17 cellular contexts compared by ENCODE assay signal in the genomic region with DNA sequence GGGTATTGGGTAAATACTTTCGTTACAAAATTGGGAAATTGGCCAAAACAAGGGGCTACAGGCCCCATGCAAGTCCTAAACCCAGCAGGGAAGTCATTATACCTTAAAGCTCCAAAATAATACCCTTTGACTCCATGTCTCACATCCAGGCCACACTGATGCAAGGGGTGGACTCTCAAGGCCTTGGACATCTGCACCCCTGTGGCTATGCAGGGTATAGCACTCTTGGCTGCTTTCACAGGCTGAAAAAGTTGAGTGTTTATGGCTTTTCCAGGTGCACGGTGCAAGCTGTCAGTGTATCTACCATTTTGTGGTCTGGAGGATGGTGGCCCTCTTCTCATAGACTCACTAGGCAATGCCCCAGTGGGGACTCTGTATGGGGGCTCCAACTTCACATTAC.
DNase-seq lines count a peak whose midpoint lies in the region; ATAC-seq and TF ChIP-seq lines count a peak whose summit lies in the region.
"Had no signal": no experiment of that assay in that cellular context is flagged by ENCODE, and none has a peak within 500 bp of the region (broad histone marks: within the 10 kb centered on the region; RNA-seq: fewer than 3 reads in every experiment).

No MANE protein-coding gene starts in this region.

- no peaks in the 10 kb centered on the region for H3K36me3 Mint-ChIP-seq in activated CD8-positive, alpha-beta T cell treated with anti-CD3 and anti-CD28 coated beads for 36 hours (ENCODE audit: low read depth)
- H3K36me3 Mint-ChIP-seq in activated CD8-positive, alpha-beta T cell treated with anti-CD3 and anti-CD28 coated beads, Interleukin-2, amount 10 ng/mL, durations not matched to agents 7 days and 5 days (ENCODE audit: low read depth) = no peaks in the 10 kb centered on the region
- no peaks in the 10 kb centered on the region for H3K36me3 Mint-ChIP-seq in HFFc6 (ENCODE audit: low read depth)
- H3K36me3 Mint-ChIP-seq in stimulated activated effector memory CD8-positive, alpha-beta T cell treated with anti-CD3 and anti-CD28 coated beads, Interleukin-12 subunit alpha, Interleukin-12 subunit beta, amount 100 ng/mL, for 72 hours = no peaks in the 10 kb centered on the region
- H3K36me3 Mint-ChIP-seq: activated naive CD4-positive, alpha-beta T cell treated with anti-CD3 and anti-CD28 coated beads, Interleukin-2, amount 50 U/mL, for 72 hours; natural killer cell had no signal

- no peak for ATAC-seq in activated CD8-positive, alpha-beta T cell treated with anti-CD3 and anti-CD28 coated beads for 36 hours
- ATAC-seq in activated CD8-positive, alpha-beta T cell treated with anti-CD3 and anti-CD28 coated beads, Interleukin-2, amount 10 ng/mL, durations not matched to agents 7 days and 5 days = no peak
- ATAC-seq in stimulated activated effector memory CD8-positive, alpha-beta T cell treated with anti-CD3 and anti-CD28 coated beads, Interleukin-12 subunit alpha, Interleukin-12 subunit beta, amount 100 ng/mL, for 72 hours = peak; percentile 31
- ATAC-seq in aorta (ENCODE audit: low FRiP score) = no peak
- ATAC-seq: activated naive CD4-positive, alpha-beta T cell treated with anti-CD3 and anti-CD28 coated beads, Interleukin-2, amount 50 U/mL, for 72 hours; natural killer cell; upper lobe of right lung had no signal

- H3K9me3 ChIP-seq in aorta (ENCODE audit: control insufficient read depth, low read length) = no peaks in the 10 kb centered on the region
- H3K9me3 ChIP-seq: sigmoid colon, upper lobe of right lung had no signal

- no peak for TF ChIP-seq CTCF in activated CD8-positive, alpha-beta T cell treated with anti-CD3 and anti-CD28 coated beads for 36 hours (IDR thresholded peaks at IDR 0.05)
- TF ChIP-seq CTCF in HFFc6 (IDR thresholded peaks at IDR 0.05) (peak; percentile 18; the same call in 1 of the 2 replicates), WI38 (IDR thresholded peaks at IDR 0.05; ENCODE audit: low read depth, low read length) (peak; percentile 18; the same call in 1 of the 2 replicates)

- no peaks in the 10 kb centered on the region for H3K4me1 ChIP-seq in aorta (ENCODE audit: control insufficient read depth in 1 of 2, insufficient read depth in 2 of 2, low read length in 2 of 2)
- H3K4me1 ChIP-seq: sigmoid colon, upper lobe of right lung had no signal

- H3K27me3 Mint-ChIP-seq in activated CD8-positive, alpha-beta T cell treated with anti-CD3 and anti-CD28 coated beads for 36 hours = no peaks in the 10 kb centered on the region
- H3K27me3 Mint-ChIP-seq in activated CD8-positive, alpha-beta T cell treated with anti-CD3 and anti-CD28 coated beads, Interleukin-2, amount 10 ng/mL, durations not matched to agents 7 days and 5 days (ENCODE audit: low read depth) = no peaks in the 10 kb centered on the region
- H3K27me3 Mint-ChIP-seq in HFFc6 (ENCODE audit: insufficient read depth) = no peaks in the 10 kb centered on the region

- H3K27ac Mint-ChIP-seq in activated CD8-positive, alpha-beta T cell treated with anti-CD3 and anti-CD28 coated beads for 36 hours = no peak overlapping the region
- H3K27ac Mint-ChIP-seq in activated CD8-positive, alpha-beta T cell treated with anti-CD3 and anti-CD28 coated beads, Interleukin-2, amount 10 ng/mL, durations not matched to agents 7 days and 5 days = no peak overlapping the region
- no peak overlapping the region for H3K27ac Mint-ChIP-seq in HFFc6
- no peak overlapping the region for H3K27ac Mint-ChIP-seq in stimulated activated effector memory CD8-positive, alpha-beta T cell treated with anti-CD3 and anti-CD28 coated beads, Interleukin-12 subunit alpha, Interleukin-12 subunit beta, amount 100 ng/mL, for 72 hours
- H3K27ac Mint-ChIP-seq: activated naive CD4-positive, alpha-beta T cell treated with anti-CD3 and anti-CD28 coated beads, Interleukin-2, amount 50 U/mL, for 72 hours; natural killer cell had no signal

- no peak overlapping the region for H3K4me3 ChIP-seq in WI38 (ENCODE audit: low read depth, low read length)
- no peak overlapping the region for H3K4me3 ChIP-seq in aorta (ENCODE audit: low read length in 2 of 2)
- H3K4me3 ChIP-seq: sigmoid colon, upper lobe of right lung had no signal

- no peak overlapping the region for H3K4me3 Mint-ChIP-seq in activated CD8-positive, alpha-beta T cell treated with anti-CD3 and anti-CD28 coated beads for 36 hours
- H3K4me3 Mint-ChIP-seq in activated CD8-positive, alpha-beta T cell treated with anti-CD3 and anti-CD28 coated beads, Interleukin-2, amount 10 ng/mL, durations not matched to agents 7 days and 5 days = no peak overlapping the region
- H3K4me3 Mint-ChIP-seq in HFFc6 = no peak overlapping the region
- H3K4me3 Mint-ChIP-seq in stimulated activated effector memory CD8-positive, alpha-beta T cell treated with anti-CD3 and anti-CD28 coated beads, Interleukin-12 subunit alpha, Interleukin-12 subunit beta, amount 100 ng/mL, for 72 hours = no peak overlapping the region
- H3K4me3 Mint-ChIP-seq: natural killer cell had no signal

- H3K4me1 Mint-ChIP-seq in activated CD8-positive, alpha-beta T cell treated with anti-CD3 and anti-CD28 coated beads for 36 hours (ENCODE audit: low read depth) = no peaks in the 10 kb centered on the region
- H3K4me1 Mint-ChIP-seq in activated CD8-positive, alpha-beta T cell treated with anti-CD3 and anti-CD28 coated beads, Interleukin-2, amount 10 ng/mL, durations not matched to agents 7 days and 5 days (ENCODE audit: low read depth) = no peaks in the 10 kb centered on the region
- H3K4me1 Mint-ChIP-seq in HFFc6 (ENCODE audit: low read depth) = no peaks in the 10 kb centered on the region
- H3K4me1 Mint-ChIP-seq in stimulated activated effector memory CD8-positive, alpha-beta T cell treated with anti-CD3 and anti-CD28 coated beads, Interleukin-12 subunit alpha, Interleukin-12 subunit beta, amount 100 ng/mL, for 72 hours = no peaks in the 10 kb centered on the region
- H3K4me1 Mint-ChIP-seq: natural killer cell had no signal

- H3K27ac ChIP-seq in aorta (ENCODE audit: low read depth in 1 of 2, low read length in 2 of 2) = no peak overlapping the region
- H3K27ac ChIP-seq: sigmoid colon, upper lobe of right lung had no signal

- intact Hi-C loops in activated CD8-positive, alpha-beta T cell treated with anti-CD3 and anti-CD28 coated beads for 36 hours (cut with micrococcal nuclease) = no loop called here
- intact Hi-C loops in aorta (cut with DNase I) = no loop called here

- CTCF ChIA-PET in activated CD8-positive, alpha-beta T cell treated with anti-CD3 and anti-CD28 coated beads for 36 hours (lab: Charles Lee) = no interaction called here
- CTCF ChIA-PET in activated CD8-positive, alpha-beta T cell treated with anti-CD3 and anti-CD28 coated beads, Interleukin-2, amount 10 ng/mL, durations not matched to agents 7 days and 5 days (lab: Charles Lee) = no interaction called here
- CTCF ChIA-PET in HEK293T (lab: Yijun Ruan, JAX) = no interaction called here

- peak; percentile 11 for DNase-seq in activated CD8-positive, alpha-beta T cell treated with anti-CD3 and anti-CD28 coated beads for 36 hours
- no peak for DNase-seq in activated CD8-positive, alpha-beta T cell treated with anti-CD3 and anti-CD28 coated beads, Interleukin-2, amount 10 ng/mL, durations not matched to agents 7 days and 5 days
- DNase-seq in HFFc6 = no peak
- no peak for DNase-seq in stimulated activated effector memory CD8-positive, alpha-beta T cell treated with anti-CD3 and anti-CD28 coated beads, Interleukin-12 subunit alpha, Interleukin-12 subunit beta, amount 100 ng/mL, for 72 hours (ENCODE audit: low spot score in 2 of 2)
- DNase-seq in activated CD8-positive, alpha-beta memory T cell treated with anti-CD3 and anti-CD28 coated beads, Interleukin-2, amount 50 U/mL, for 48 hours = no peak
- no peak for DNase-seq in HEK293T (ENCODE audit: extremely low spot score)
- no peak for DNase-seq in aorta
- DNase-seq: activated CD4-positive, alpha-beta T cell treated with anti-CD3 and anti-CD28 coated beads for 4 hours; cortex of kidney; islet precursor cell; natural killer cell; NCI-H1417; NCI-H774; sigmoid colon; upper lobe of right lung had no signal

- H3K27me3 ChIP-seq in aorta (ENCODE audit: control insufficient read depth in 1 of 2, insufficient read depth in 2 of 2, low read length in 1 of 2) = no peaks in the 10 kb centered on the region
- H3K27me3 ChIP-seq: sigmoid colon, upper lobe of right lung had no signal

- 36 to 60% methylated on average over 2 of the region's 2 CpGs for WGBS in aorta, 2 donors

- no peaks in the 10 kb centered on the region for H3K9me3 Mint-ChIP-seq in activated CD8-positive, alpha-beta T cell treated with anti-CD3 and anti-CD28 coated beads for 36 hours
- H3K9me3 Mint-ChIP-seq in activated CD8-positive, alpha-beta T cell treated with anti-CD3 and anti-CD28 coated beads, Interleukin-2, amount 10 ng/mL, durations not matched to agents 7 days and 5 days (ENCODE audit: insufficient read depth) = no peaks in the 10 kb centered on the region
- peaks cover 9% of the 10 kb centered on the region for H3K9me3 Mint-ChIP-seq in HFFc6
- no peaks in the 10 kb centered on the region for H3K9me3 Mint-ChIP-seq in stimulated activated effector memory CD8-positive, alpha-beta T cell treated with anti-CD3 and anti-CD28 coated beads, Interleukin-12 subunit alpha, Interleukin-12 subunit beta, amount 100 ng/mL, for 72 hours
- H3K9me3 Mint-ChIP-seq: activated naive CD4-positive, alpha-beta T cell treated with anti-CD3 and anti-CD28 coated beads, Interleukin-2, amount 50 U/mL, for 72 hours had no signal

- POLR2A ChIA-PET in activated CD8-positive, alpha-beta T cell treated with anti-CD3 and anti-CD28 coated beads for 36 hours (lab: Charles Lee) = no interaction called here
- POLR2A ChIA-PET in activated CD8-positive, alpha-beta T cell treated with anti-CD3 and anti-CD28 coated beads, Interleukin-2, amount 10 ng/mL, durations not matched to agents 7 days and 5 days (lab: Charles Lee) = no interaction called here
- POLR2A ChIA-PET in HEK293T (lab: Yijun Ruan, JAX) = no interaction called here

- H3K36me3 ChIP-seq in aorta (ENCODE audit: control insufficient read depth in 1 of 2, insufficient read depth in 2 of 2, low read length in 1 of 2) = no peaks in the 10 kb centered on the region
- H3K36me3 ChIP-seq: sigmoid colon, upper lobe of right lung had no signal

TF ChIP-seq in HEK293T, 16 proteins besides CTCF, POLR2A, EP300 and RAD21 (continues in another document):
- TF ChIP-seq FOXK2 (IDR thresholded peaks at IDR 0.05) (no peak), SP1 (IDR thresholded peaks at IDR 0.05) (no peak), LEF1 (IDR thresholded peaks at IDR 0.05; ENCODE audit: borderline replicate concordance) (no peak), SUZ12 (IDR thresholded peaks at IDR 0.05) (no peak), FOXM1 (IDR thresholded peaks at IDR 0.05; ENCODE audit: borderline replicate concordance) (no peak)
